ENCODE assay signal across 6 cellular contexts in the genomic region with DNA sequence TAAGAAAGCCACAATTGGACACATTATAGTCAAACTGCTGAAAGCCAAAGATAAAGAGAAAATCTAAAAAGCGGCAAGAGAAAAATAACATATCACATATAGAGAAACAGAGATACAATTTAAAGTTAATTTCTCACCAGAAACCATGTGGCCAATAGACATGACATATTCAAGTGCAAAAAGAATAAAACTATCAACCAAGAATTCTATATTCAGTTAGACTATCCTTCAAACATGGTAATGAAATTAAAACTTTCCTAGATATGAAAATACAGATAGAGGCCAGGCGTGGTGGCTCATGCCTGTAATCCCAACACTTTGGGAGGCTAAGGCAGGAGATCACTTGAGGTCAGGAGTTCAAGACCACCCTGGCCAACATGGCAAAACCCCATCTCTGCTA.
"Had no signal": no experiment of that assay in that cellular context is flagged by ENCODE, and none has a peak within 500 bp of the region (broad histone marks: within the 10 kb centered on the region; RNA-seq: fewer than 3 reads in every experiment).

No MANE protein-coding gene starts in this region.

- ATAC-seq: K562 had no signal

- DNase-seq: IMR-90, KBM-7, KG1 had no signal

- FAIRE-seq: HTR-8/SVneo, K562 had no signal

- H3K4me3 ChIP-seq: K562 had no signal

- H3K27ac ChIP-seq: HL-60 had no signal
